ENCODE assay signal across 30 cellular contexts in genomic region chrX:13270360-13270759, GRCh38. TPM values are rescaled to one million over a fixed set of nuclear protein-coding genes. Genes with fewer than 3 reads are reported as not detected.
"Had no signal": no experiment of that assay in that cellular context is flagged by ENCODE, and none has a peak within 500 bp of the region (broad histone marks: within the 10 kb centered on the region; RNA-seq: fewer than 3 reads in every experiment).

No MANE protein-coding gene starts in this region.

- H3K4me1 ChIP-seq: lower lobe of right lung, right lobe of liver, tibial nerve had no signal

- H3K9me3 ChIP-seq: lower lobe of right lung, right lobe of liver, tibial nerve had no signal

- H3K27ac ChIP-seq: lower lobe of right lung, right lobe of liver, tibial nerve, VCaP had no signal

- H3K27me3 Mint-ChIP-seq: progenitor cell of endocrine pancreas had no signal

- H3K4me3 Mint-ChIP-seq: activated T-cell treated with anti-CD3 and anti-CD28 coated beads, Interleukin-2, amount 50 U/mL, for 72 hours; natural killer cell treated with Interleukin-12 subunit alpha and Interleukin-12 subunit beta and Interleukin-15 and Interleukin-18, amount 100 ng/mL, for 72 hours had no signal

- H3K9me3 Mint-ChIP-seq: activated naive CD4-positive, alpha-beta T cell treated with anti-CD3 and anti-CD28 coated beads, Interleukin-2, amount 50 U/mL, for 72 hours; activated T-cell treated with anti-CD3 and anti-CD28 coated beads, Interleukin-2, amount 50 U/mL, for 72 hours; natural killer cell treated with Interleukin-12 subunit alpha and Interleukin-12 subunit beta and Interleukin-15 and Interleukin-18, amount 100 ng/mL, for 72 hours had no signal

- DNase-seq: activated CD4-positive, alpha-beta T cell treated with anti-CD3 and anti-CD28 coated beads for 4 hours; activated CD4-positive, alpha-beta T cell treated with anti-CD3 and anti-CD28 coated beads, Interleukin-2, amount 50 U/mL, for 4 hours; activated naive CD4-positive, alpha-beta T cell; activated T-cell treated with anti-CD3 and anti-CD28 coated beads for 4 hours; activated T-cell treated with anti-CD3 and anti-CD28 coated beads, Interleukin-2, amount 50 U/mL, for 72 hours; dermis blood vessel endothelial cell; effector CD8-positive, alpha-beta T cell; erythroblast; head of caudate nucleus; hippocampal formation; lower lobe of right lung; mesendoderm; right lobe of liver; stimulated activated CD4-positive, alpha-beta T cell treated with anti-CD3 and anti-CD28 coated beads, Interleukin-2, amount 100 ng/mL, for 48 hours; stimulated activated naive CD4-positive, alpha-beta T cell treated with Interleukin-2 at 50 U/mL for 16 hours had no signal

- H3K27ac Mint-ChIP-seq: activated naive CD4-positive, alpha-beta T cell treated with anti-CD3 and anti-CD28 coated beads, Interleukin-2, amount 50 U/mL, for 72 hours; activated T-cell treated with anti-CD3 and anti-CD28 coated beads, Interleukin-2, amount 50 U/mL, for 72 hours; natural killer cell treated with Interleukin-12 subunit alpha and Interleukin-12 subunit beta and Interleukin-15 and Interleukin-18, amount 100 ng/mL, for 72 hours; progenitor cell of endocrine pancreas had no signal

- H3K27me3 ChIP-seq: right lobe of liver, tibial nerve had no signal

- ATAC-seq: activated naive CD4-positive, alpha-beta T cell treated with anti-CD3 and anti-CD28 coated beads, Interleukin-2, amount 50 U/mL, for 72 hours; activated T-cell treated with anti-CD3 and anti-CD28 coated beads, Interleukin-2, amount 50 U/mL, for 72 hours; lower lobe of right lung; natural killer cell treated with Interleukin-12 subunit alpha and Interleukin-12 subunit beta and Interleukin-15 and Interleukin-18, amount 100 ng/mL, for 72 hours; right lobe of liver had no signal

- H3K36me3 Mint-ChIP-seq: activated naive CD4-positive, alpha-beta T cell treated with anti-CD3 and anti-CD28 coated beads, Interleukin-2, amount 50 U/mL, for 72 hours; natural killer cell treated with Interleukin-12 subunit alpha and Interleukin-12 subunit beta and Interleukin-15 and Interleukin-18, amount 100 ng/mL, for 72 hours had no signal

- H3K4me3 ChIP-seq: lower lobe of right lung, right lobe of liver, tibial nerve had no signal

- H3K36me3 ChIP-seq: lower lobe of right lung, right lobe of liver, tibial nerve had no signal

RNA-seq across cellular contexts. Expression of gene ATXN3L, which starts 49.5 kb away (rescaled TPM):
- total RNA-seq: activated naive CD4-positive, alpha-beta T cell treated with anti-CD3 and anti-CD28 coated beads, Interleukin-2, amount 50 U/mL, for 72 hours; activated T-cell treated with anti-CD3 and anti-CD28 coated beads, Interleukin-2, amount 50 U/mL, for 72 hours; dermis blood vessel endothelial cell; fibroblast of lung; fibroblast of villous mesenchyme; kidney epithelial cell; lower lobe of right lung; mononuclear cell; myocyte; natural killer cell treated with Interleukin-12 subunit alpha and Interleukin-12 subunit beta and Interleukin-15 and Interleukin-18, amount 100 ng/mL, for 72 hours; osteocyte; progenitor cell of endocrine pancreas; renal cortical epithelial cell; right lobe of liver; skeletal muscle tissue; temporal lobe; tibial nerve; urinary bladder had no signal
